ENCODE assay signal across 15 cellular contexts in the genomic region with DNA sequence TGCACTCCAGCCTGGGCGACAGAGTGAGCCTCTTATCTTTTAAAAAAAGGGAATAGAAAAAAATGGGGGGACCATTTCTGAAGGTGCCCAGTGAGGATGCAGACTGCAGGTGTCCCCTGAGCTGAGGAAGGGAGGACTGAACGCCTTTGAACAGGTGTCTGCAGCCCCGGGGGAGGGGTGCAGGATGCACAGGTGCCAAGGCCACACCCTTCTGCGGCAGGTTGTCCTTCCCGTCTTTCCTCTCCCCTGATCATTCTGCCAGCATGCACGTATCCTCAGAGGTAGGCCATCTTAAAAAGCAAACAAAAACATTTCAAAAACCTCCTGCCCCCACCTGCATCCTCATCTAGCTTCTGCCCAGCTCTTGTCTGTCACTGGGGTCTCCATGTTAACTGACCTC.
"Had no signal": no experiment of that assay in that cellular context is flagged by ENCODE, and none has a peak within 500 bp of the region (broad histone marks: within the 10 kb centered on the region; RNA-seq: fewer than 3 reads in every experiment).

No MANE protein-coding gene starts in this region.

- H3K27me3 ChIP-seq: esophagus squamous epithelium, left lung, neutrophil had no signal

- DNase-seq: activated CD4-positive, alpha-beta memory T cell treated with anti-CD3 and anti-CD28 coated beads, Interleukin-2, amount 10 ng/mL, durations not matched to agents 7 days and 5 days; activated CD4-positive, alpha-beta T cell treated with anti-CD3 and anti-CD28 coated beads for 4 hours; activated effector memory CD4-positive, alpha-beta T cell treated with Interleukin-2 at 50 U/mL for 16 hours; activated T-cell treated with anti-CD3 and anti-CD28 coated beads, Interleukin-2, amount 50 U/mL, for 24 hours; amniotic stem cell; esophagus squamous epithelium; hippocampal formation; left lung; naive thymus-derived CD8-positive, alpha-beta T cell; stimulated activated CD4-positive, alpha-beta T cell treated with anti-CD3 and anti-CD28 coated beads, Interleukin-12 subunit alpha, Interleukin-12 subunit beta, amount 100 ng/mL, for 4 hours; stimulated activated CD4-positive, alpha-beta T cell treated with anti-CD3 and anti-CD28 coated beads, Interleukin-2, amount 100 ng/mL, for 24 hours had no signal

- H3K4me1 ChIP-seq: left lung had no signal

- H3K4me3 ChIP-seq: coronary artery, esophagus squamous epithelium, left lung had no signal

- ATAC-seq: left lung; naive thymus-derived CD8-positive, alpha-beta T cell; stimulated activated effector memory CD8-positive, alpha-beta T cell treated with anti-CD3 and anti-CD28 coated beads, Interleukin-12 subunit alpha, Interleukin-12 subunit beta, amount 100 ng/mL, for 72 hours; WTC11 had no signal

- H3K27ac ChIP-seq: coronary artery, esophagus squamous epithelium, left lung, neutrophil had no signal

- H3K36me3 ChIP-seq: esophagus squamous epithelium, neutrophil had no signal

- H3K9me3 ChIP-seq: esophagus squamous epithelium, left lung, neutrophil had no signal
